31 cellular contexts compared by ENCODE assay signal in the genomic region with DNA sequence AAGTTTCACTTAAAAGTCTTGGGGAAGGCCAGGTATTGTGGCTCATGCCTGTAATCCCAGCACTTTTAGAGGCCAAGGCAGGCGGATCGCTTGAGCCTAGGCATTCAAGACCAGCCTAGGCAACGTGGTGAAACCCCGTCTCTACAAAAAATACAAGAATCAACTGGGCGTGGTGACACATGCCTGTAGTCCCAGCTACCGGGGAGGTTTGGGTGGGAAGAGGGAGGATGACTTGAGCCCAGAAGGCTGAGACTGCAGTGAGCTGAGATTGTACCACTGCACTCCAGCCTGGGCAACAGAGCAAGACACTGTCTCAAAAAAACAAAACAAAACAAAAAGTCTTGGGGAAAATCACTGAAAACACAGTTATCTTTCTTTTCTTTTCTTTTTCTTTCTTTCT. TPM values are rescaled to one million over a fixed set of nuclear protein-coding genes. Genes with fewer than 3 reads are reported as not detected.
DNase-seq lines count a peak whose midpoint lies in the region; ATAC-seq, FAIRE-seq and TF ChIP-seq lines count a peak whose summit lies in the region.
"Had no signal": no experiment of that assay in that cellular context is flagged by ENCODE, and none has a peak within 500 bp of the region (broad histone marks: within the 10 kb centered on the region; RNA-seq: fewer than 3 reads in every experiment).

No MANE protein-coding gene starts in this region.

- H3K4me1 ChIP-seq in A549 (peaks cover 54% of the 10 kb centered on the region), kidney (ENCODE audit: control insufficient read depth in 1 of 2, insufficient read depth in 1 of 2, low read depth in 1 of 2, low read length in 2 of 2) (peaks cover 37 to 40% of the 10 kb centered on the region in 2 donors), SJCRH30 (peaks cover 5% of the 10 kb centered on the region)

- ATAC-seq in A549 (no peak), HG03135 (IDR thresholded peaks at IDR 0.05; ENCODE audit: unreplicated experiment) (no peak)
- ATAC-seq: left ventricle myocardium superior; Right ventricle myocardium inferior; stimulated activated naive B cell treated with anti-CD40 and anti-IgM and Interleukin-4, amounts not matched to agents 10 μg/mL and 1 μg/mL and 100 μg/mL, for 72 hours had no signal

- H3K27ac ChIP-seq in A549 (0 out of 6 replicates have a peak overlapping the region, but pooled peaks have one; percentile 9 to 36), KOPT-K1 (ENCODE audit: low read depth, low read length, poor library complexity, severe bottlenecking) (peak overlapping the region; percentile 50), kidney (ENCODE audit: low read depth in 2 of 2, low read length in 2 of 2) (no peak overlapping the region), SJCRH30 (no peak overlapping the region)
- H3K27ac ChIP-seq: PC-9, sigmoid colon, suprapubic skin, WERI-Rb-1 had no signal

- TF ChIP-seq POLR2A in A549 (IDR thresholded peaks at IDR 0.05; ENCODE audit: low read length): no peak

- FAIRE-seq in A549 (lab: Jason Lieb, UNC) (no peak), kidney (lab: Jason Lieb, UNC) (no peak)
- FAIRE-seq: islet of Langerhans had no signal

- peak overlapping the region; percentile 58 for H3K27ac Mint-ChIP-seq in progenitor cell of endocrine pancreas
- H3K27ac Mint-ChIP-seq: B cell; mesothelial cell of epicardium; stimulated activated naive B cell treated with anti-CD40 and anti-IgM and Interleukin-4, amounts not matched to agents 10 μg/mL and 1 μg/mL and 100 μg/mL, for 72 hours had no signal

- TF ChIP-seq CTCF in A549 (IDR thresholded peaks at IDR 0.05) (no peak), kidney (IDR thresholded peaks at IDR 0.05; ENCODE audit: borderline replicate concordance, extremely low read depth, insufficient read depth) (no peak), progenitor cell of endocrine pancreas (IDR thresholded peaks at IDR 0.05; ENCODE audit: unreplicated experiment) (no peak)

- H3K9me3 ChIP-seq in A549 (no peaks in the 10 kb centered on the region), KOPT-K1 (ENCODE audit: insufficient read depth, low read length, poor library complexity, severe bottlenecking) (no peaks in the 10 kb centered on the region), kidney (ENCODE audit: control insufficient read depth in 1 of 2, low read length in 2 of 2) (no peaks in the 10 kb centered on the region), SJCRH30 (replicated peaks) (no peaks in the 10 kb centered on the region)
- H3K9me3 ChIP-seq: sigmoid colon, suprapubic skin, uterus had no signal

- H3K4me3 ChIP-seq in A549 (no peak overlapping the region), kidney (ENCODE audit: low read length in 2 of 2) (no peak overlapping the region), SJCRH30 (no peak overlapping the region)
- H3K4me3 ChIP-seq: PC-9, sigmoid colon, suprapubic skin, uterus had no signal

- no peak overlapping the region for H3K9ac ChIP-seq in kidney (ENCODE audit: low read length in 2 of 2)
- H3K9ac ChIP-seq: KMS-11 had no signal

- H3K27me3 ChIP-seq in SJCRH30: no peaks in the 10 kb centered on the region
- H3K27me3 ChIP-seq: sigmoid colon, suprapubic skin, uterus had no signal

- POLR2A ChIA-PET in A549 (lab: Yijun Ruan, JAX): no interaction called here

- H3K36me3 ChIP-seq in KOPT-K1 (ENCODE audit: insufficient read depth, low read length): no peaks in the 10 kb centered on the region
- H3K36me3 ChIP-seq in kidney (ENCODE audit: control insufficient read depth in 1 of 2, insufficient read depth in 2 of 2, low read length in 2 of 2): no peaks in the 10 kb centered on the region
- no peaks in the 10 kb centered on the region for H3K36me3 ChIP-seq in SJCRH30
- H3K36me3 ChIP-seq: sigmoid colon, suprapubic skin, uterus, WERI-Rb-1 had no signal

- H3K4me1 Mint-ChIP-seq in progenitor cell of endocrine pancreas (ENCODE audit: low read depth): peaks cover 61% of the 10 kb centered on the region

- CTCF ChIA-PET in A549 (lab: Yijun Ruan, JAX): interaction anchor here (0.7 to 1.6 kb wide), 3 partner anchors 41 to 795 kb away, joined by 3 to 5 read pairs (median 4); no protein-coding TSS in a partner anchor

- no peak overlapping the region for H3K4me3 Mint-ChIP-seq in progenitor cell of endocrine pancreas (ENCODE audit: low read depth)
- H3K4me3 Mint-ChIP-seq: activated CD4-positive, alpha-beta T cell treated with anti-CD3 and anti-CD28 coated beads, Interleukin-2, amount 10 ng/mL, durations not matched to agents 7 days and 5 days; activated T-cell treated with anti-CD3 and anti-CD28 coated beads, Interleukin-2, amount 50 U/mL, for 24 hours; B cell; mesothelial cell of epicardium; nephron progenitor cell; stimulated activated naive B cell treated with anti-CD40 and anti-IgM and Interleukin-4, amounts not matched to agents 10 μg/mL and 1 μg/mL and 100 μg/mL, for 72 hours had no signal

- no peaks in the 10 kb centered on the region for H3K9me3 Mint-ChIP-seq in progenitor cell of endocrine pancreas (ENCODE audit: low read depth)
- H3K9me3 Mint-ChIP-seq: activated CD4-positive, alpha-beta T cell treated with anti-CD3 and anti-CD28 coated beads, Interleukin-2, amount 10 ng/mL, durations not matched to agents 7 days and 5 days; activated T-cell treated with anti-CD3 and anti-CD28 coated beads, Interleukin-2, amount 50 U/mL, for 24 hours; mesothelial cell of epicardium; nephron progenitor cell; stimulated activated naive B cell treated with anti-CD40 and anti-IgM and Interleukin-4, amounts not matched to agents 10 μg/mL and 1 μg/mL and 100 μg/mL, for 72 hours had no signal

- WGBS in A549 (ENCODE audit: missing lambda C conversion rate): 78% methylated on average over 6 of the region's 6 CpGs

- H3K4me2 ChIP-seq in A549: no peak overlapping the region
- H3K4me2 ChIP-seq: PC-9 had no signal

- TF ChIP-seq EP300 in A549 (IDR thresholded peaks at IDR 0.05): no peak

- no peak for TF ChIP-seq RAD21 in A549 (conservative IDR thresholded peaks at IDR 0.05 in 1 of 2, IDR thresholded peaks at IDR 0.05 in 1 of 2)

- DNase-seq in A549 (ENCODE audit: low read depth in 1 of 2, low spot score in 1 of 2) (no peak), kidney (peak; percentile 8), progenitor cell of endocrine pancreas (ENCODE audit: low spot score, unreplicated experiment) (no peak), SJCRH30 (no peak), NCI-H526 treated with DMSO at 0.1 percent for 48 hours (lab: John Stamatoyannopoulos, UW) (no peak), NCI-H1417 (lab: John Stamatoyannopoulos, UW) (no peak)
- DNase-seq: activated CD4-positive, alpha-beta T cell treated with anti-CD3 and anti-CD28 coated beads, Interleukin-2, amount 10 ng/mL, durations not matched to agents 7 days and 5 days; activated T-cell treated with anti-CD3 and anti-CD28 coated beads, Interleukin-2, amount 50 U/mL, for 24 hours; cerebellar nuclear complex; DMS79 treated with DMSO at 0.1 percent for 48 hours; HCEC 1CT; left ventricle myocardium superior; NCI-H1694; NCI-H510A; nephron progenitor cell; NK-92 treated with Interleukin-12 subunit alpha and Interleukin-12 subunit beta, amount 100 ng/mL, for 24 hours; PC-9; posterior cingulate gyrus; stimulated activated naive B cell treated with anti-CD40 and anti-IgM and Interleukin-4, amounts not matched to agents 10 μg/mL and 1 μg/mL and 100 μg/mL, for 72 hours; T-helper 9 cell; uterus; WERI-Rb-1 had no signal

- no peaks in the 10 kb centered on the region for H3K36me3 Mint-ChIP-seq in progenitor cell of endocrine pancreas (ENCODE audit: insufficient read depth)
- H3K36me3 Mint-ChIP-seq: mesothelial cell of epicardium had no signal

- H3K27me3 Mint-ChIP-seq in progenitor cell of endocrine pancreas: no peaks in the 10 kb centered on the region
- H3K27me3 Mint-ChIP-seq: activated CD4-positive, alpha-beta T cell treated with anti-CD3 and anti-CD28 coated beads, Interleukin-2, amount 10 ng/mL, durations not matched to agents 7 days and 5 days; activated T-cell treated with anti-CD3 and anti-CD28 coated beads, Interleukin-2, amount 50 U/mL, for 24 hours; B cell; stimulated activated naive B cell treated with anti-CD40 and anti-IgM and Interleukin-4, amounts not matched to agents 10 μg/mL and 1 μg/mL and 100 μg/mL, for 72 hours had no signal

- intact Hi-C loops in kidney (cut with DNase I): no loop called here

TF ChIP-seq in A549, 52 proteins besides CTCF, POLR2A, EP300 and RAD21:
- TF ChIP-seq, protein P1, sequence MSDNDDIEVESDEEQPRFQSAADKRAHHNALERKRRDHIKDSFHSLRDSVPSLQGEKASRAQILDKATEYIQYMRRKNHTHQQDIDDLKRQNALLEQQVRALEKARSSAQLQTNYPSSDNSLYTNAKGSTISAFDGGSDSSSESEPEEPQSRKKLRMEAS (IDR thresholded peaks at IDR 0.05): no peak
- no peak for TF ChIP-seq NPAS2 (CRISPR knock-in tag; IDR thresholded peaks at IDR 0.05; ENCODE audit: borderline replicate concordance)
- TF ChIP-seq EHF (CRISPR knock-in tag; IDR thresholded peaks at IDR 0.05): no peak

RNA-seq across cellular contexts. Expression of a gene that starts 15.4 kb away (rescaled TPM):
- polyA plus RNA-seq in A549 (2011; rRNA removed) (172 and 207 TPM in 2 replicates), A549 (2017; fragmentation: RNase III; extraction: RNeasy Plus Mini Kit Qiagen cat#74134 plus additional on column Dnase treatment) (30.0 to 34.1 TPM (median 32.7 TPM) in 3 replicates), kidney (ENCODE audit: insufficient read depth, low read depth, low replicate concordance) (114 TPM)
- polyA plus RNA-seq in A549 (2012; cell fraction: cytosol; rRNA removed): 29.2 and 32.2 TPM in 2 replicates
- 32.1 and 37.9 TPM in 2 replicates for polyA plus RNA-seq in A549 (2012; cell fraction: nucleus; rRNA removed)
- polyA minus RNA-seq in A549 (2011; rRNA and poly(A)+ RNA removed): 160 and 223 TPM in 2 replicates
- total RNA-seq in kidney (220 TPM), progenitor cell of endocrine pancreas (126 and 130 TPM in 2 replicates)
- total RNA-seq in SJCRH30 (2014; rRNA removed; shearing (Covaris generic)): 71.6 and 80.2 TPM in 2 replicates

RNA-seq across cellular contexts. Expression of a gene that starts 43.2 kb away (rescaled TPM):
- polyA plus RNA-seq in A549 (2011; rRNA removed): 15.7 and 24.1 TPM in 2 replicates
- polyA plus RNA-seq in A549 (2012; cell fraction: cytosol; rRNA removed): 3.1 and 3.8 TPM in 2 replicates
- polyA plus RNA-seq in A549 (2012; cell fraction: nucleus; rRNA removed): 1.7 and 2.4 TPM in 2 replicates
- 10.1 to 12.2 TPM (median 11.0 TPM) in 3 replicates for polyA plus RNA-seq in A549 (2017; fragmentation: RNase III; extraction: RNeasy Plus Mini Kit Qiagen cat#74134 plus additional on column Dnase treatment)
- polyA minus RNA-seq in A549 (2011; rRNA and poly(A)+ RNA removed): 4.2 and 6.6 TPM in 2 replicates
- 16.8 TPM for total RNA-seq in kidney
- 8.7 TPM for polyA plus RNA-seq in kidney (ENCODE audit: insufficient read depth, low read depth, low replicate concordance)
- 39.9 and 40.4 TPM in 2 replicates for total RNA-seq in progenitor cell of endocrine pancreas
- 43.9 and 44.7 TPM in 2 replicates for total RNA-seq in SJCRH30 (2014; rRNA removed; shearing (Covaris generic))

Comparison
In these comparisons a context has a peak if more than half of its experiments do, and no peak if none do; other contexts are left out.
1. H3K27ac ChIP-seq: peak in A549 (2 of 2) and KOPT-K1 (single experiment); none in kidney (0 of 2) and SJCRH30 (single experiment).